ENCODE assay signal across 8 cellular contexts in genomic region chr5:150763023-150763793, GRCh38. TPM values are rescaled to one million over a fixed set of nuclear protein-coding genes. Genes with fewer than 3 reads are reported as not detected.
DNase-seq lines count a peak whose midpoint lies in the region; ATAC-seq and TF ChIP-seq lines count a peak whose summit lies in the region.

No MANE protein-coding gene starts in this region.

- H3K4me1 Mint-ChIP-seq in activated T-cell treated with anti-CD3 and anti-CD28 coated beads, Interleukin-2, amount 50 U/mL, for 4 hours (ENCODE audit: low read depth) = peaks cover 6% of the 10 kb centered on the region

- no peak for TF ChIP-seq EP300 in transverse colon (IDR thresholded peaks at IDR 0.05; ENCODE audit: low read depth)

- H3K27ac ChIP-seq in left ventricle myocardium inferior (replicated peaks) = peak overlapping the region; percentile 80
- H3K27ac ChIP-seq in transverse colon = peak overlapping the region; percentile 30 to 62 (median 54)

- H3K27me3 ChIP-seq in left ventricle myocardium inferior (ENCODE audit: low read depth) (no peaks in the 10 kb centered on the region), transverse colon (no peaks in the 10 kb centered on the region)

- intact Hi-C loops in left ventricle myocardium inferior (cut with micrococcal nuclease) = no loop called here
- intact Hi-C loops in transverse colon (cut with DNase I; ENCODE audit: low total_unique reads) = no loop called here

- H3K27me3 Mint-ChIP-seq in activated T-cell treated with anti-CD3 and anti-CD28 coated beads, Interleukin-2, amount 50 U/mL, for 4 hours (ENCODE audit: low read depth) = no peaks in the 10 kb centered on the region

- in situ Hi-C loops in transverse colon (cut with MboI; ENCODE audit: low pct_ligation_motif_present in 1 of 4, low pct_unique_long_range_greater_than_20kb in 1 of 4, low sequenced_read_pairs in 3 of 4) = no loop called here

- H3K4me1 ChIP-seq in left ventricle myocardium inferior = peaks cover 14% of the 10 kb centered on the region
- H3K4me1 ChIP-seq in transverse colon = peaks cover 0 to 5% (median 4%) of the 10 kb centered on the region in 4 donors

- H3K9me3 Mint-ChIP-seq in activated T-cell treated with anti-CD3 and anti-CD28 coated beads, Interleukin-2, amount 50 U/mL, for 4 hours = no peaks in the 10 kb centered on the region

- H3K4me3 ChIP-seq in left ventricle myocardium inferior (no peak overlapping the region), transverse colon (no peak overlapping the region)

- H3K9me3 ChIP-seq in left ventricle myocardium inferior (replicated peaks) (no peaks in the 10 kb centered on the region), transverse colon (no peaks in the 10 kb centered on the region)

- TF ChIP-seq POLR2A in transverse colon (IDR thresholded peaks at IDR 0.05) = no peak

- 57 to 72% methylated on average over 4 to 7 of the region's 7 CpGs for WGBS in transverse colon (ENCODE audit: low coverage in 1 of 2), 2 donors

- no peaks in the 10 kb centered on the region for H3K36me3 ChIP-seq in left ventricle myocardium inferior
- no peaks in the 10 kb centered on the region for H3K36me3 ChIP-seq in transverse colon

- no peaks in the 10 kb centered on the region for H3K36me3 Mint-ChIP-seq in activated T-cell treated with anti-CD3 and anti-CD28 coated beads, Interleukin-2, amount 50 U/mL, for 4 hours (ENCODE audit: insufficient read depth)

- no peak for ATAC-seq in GM19324 (IDR thresholded peaks at IDR 0.05; ENCODE audit: low FRiP score, unreplicated experiment)
- no peak for ATAC-seq in activated T-cell treated with anti-CD3 and anti-CD28 coated beads, Interleukin-2, amount 50 U/mL, for 4 hours

- DNase-seq in NCI-H1417 (lab: John Stamatoyannopoulos, UW) (peak; percentile 10 to 76 (median 31)), NCI-H1417 treated with DMSO at 0.1 percent for 48 hours (lab: John Stamatoyannopoulos, UW) (no peak), SKM-1 treated with dmso at 0.1 percent for 144 hours (lab: John Stamatoyannopoulos, UW; ENCODE audit: unreplicated experiment) (peak; percentile 96), left ventricle myocardium inferior (peak; percentile 57), transverse colon (peak; percentile 35), epidermal melanocyte (ENCODE audit: insufficient read length, low spot score) (no peak)
- no peak for DNase-seq in activated T-cell treated with anti-CD3 and anti-CD28 coated beads, Interleukin-2, amount 50 U/mL, for 4 hours

- TF ChIP-seq CTCF in left ventricle myocardium inferior (IDR thresholded peaks at IDR 0.05; ENCODE audit: borderline replicate concordance) = no peak
- TF ChIP-seq CTCF in transverse colon (IDR thresholded peaks at IDR 0.05) = no peak

- H3K4me3 Mint-ChIP-seq in activated T-cell treated with anti-CD3 and anti-CD28 coated beads, Interleukin-2, amount 50 U/mL, for 4 hours = no peak overlapping the region

RNA-seq across cellular contexts. Expression of gene DCTN4, which starts 4.4 kb away (rescaled TPM):
- 43.1 TPM for total RNA-seq in left ventricle myocardium inferior
- 10 to 100 TPM; 23.2 to 55.3 (median 42.4) TPM for total RNA-seq in transverse colon
- total RNA-seq in activated T-cell treated with anti-CD3 and anti-CD28 coated beads, Interleukin-2, amount 50 U/mL, for 4 hours = 10 to 100 TPM; 35.9 to 42.2 (median 38.6) TPM

RNA-seq across cellular contexts. Expression of gene SMIM3, which starts 15.3 kb away (rescaled TPM):
- 15.7 TPM for total RNA-seq in left ventricle myocardium inferior
- 10 to 100 TPM; 19.1 to 22.4 (median 20.4) TPM for total RNA-seq in transverse colon
- 1 to 10 TPM; 6.8 to 8.5 (median 7.4) TPM for total RNA-seq in activated T-cell treated with anti-CD3 and anti-CD28 coated beads, Interleukin-2, amount 50 U/mL, for 4 hours

Comparison
In these comparisons a context has a peak if more than half of its experiments do, and no peak if none do; other contexts are left out.
1. DNase-seq: peak in NCI-H1417 (3 of 3), SKM-1 treated with dmso at 0.1 percent for 144 hours (single experiment), left ventricle myocardium inferior (single experiment) and transverse colon (single experiment); none in NCI-H1417 treated with DMSO at 0.1 percent for 48 hours (single experiment), epidermal melanocyte (single experiment) and activated T-cell treated with anti-CD3 and anti-CD28 coated beads, Interleukin-2, amount 50 U/mL, for 4 hours (single experiment).